In genomic region chr2:111219285-111219684, GRCh38 we compare ENCODE assay signal across 9 cellular contexts.
DNase-seq lines count a peak whose midpoint lies in the region; ATAC-seq and TF ChIP-seq lines count a peak whose summit lies in the region.
"Had no signal": no experiment of that assay in that cellular context is flagged by ENCODE, and none has a peak within 500 bp of the region (broad histone marks: within the 10 kb centered on the region; RNA-seq: fewer than 3 reads in every experiment).

No MANE protein-coding gene starts in this region.

- no peaks in the 10 kb centered on the region for H3K27me3 ChIP-seq in stomach

- no peaks in the 10 kb centered on the region for H3K36me3 ChIP-seq in stomach

- POLR2A ChIA-PET in GM10248 (lab: Yijun Ruan, JAX) = no interaction called here

- H3K4me3 ChIP-seq in stomach = no peak overlapping the region

- ATAC-seq in GM21367 (IDR thresholded peaks at IDR 0.05; ENCODE audit: unreplicated experiment) (peak; percentile 79), HG03342 (IDR thresholded peaks at IDR 0.05; ENCODE audit: unreplicated experiment) (peak; percentile 83)

- H3K9me3 ChIP-seq in stomach = peaks cover 0 to 9% (median 0%) of the 10 kb centered on the region in 4 donors

- H3K4me1 ChIP-seq in stomach = no peaks in the 10 kb centered on the region

- no peak for TF ChIP-seq CTCF in GM10248 (IDR thresholded peaks at IDR 0.05; ENCODE audit: control extremely low read depth, extremely low read depth, low read depth, missing control alignments)
- no peak for TF ChIP-seq CTCF in stomach (IDR thresholded peaks at IDR 0.05)

- intact Hi-C loops in stomach (cut with DNase I; ENCODE audit: low total_unique reads) = no loop called here

- TF ChIP-seq EP300 in stomach (IDR thresholded peaks at IDR 0.05) = no peak

- DNase-seq in GM10248 (ENCODE audit: extremely low spot score) (peak; percentile 66), astrocyte of the hippocampus (ENCODE audit: low read depth, low spot score) (peak; percentile 88), DMS 273 (lab: John Stamatoyannopoulos, UW; ENCODE audit: unreplicated experiment) (no peak), NCI-H748 (lab: John Stamatoyannopoulos, UW; ENCODE audit: unreplicated experiment) (no peak), stomach (no peak), NCI-H128 (lab: John Stamatoyannopoulos, UW; ENCODE audit: unreplicated experiment) (no peak)

- WGBS in stomach, 5 donors = 63 to 73% (median 71%) methylated on average over 6 of the region's 6 CpGs

- no peak for TF ChIP-seq POLR2A in stomach (IDR thresholded peaks at IDR 0.05)

- H3K27ac ChIP-seq in stomach = no peak overlapping the region
- H3K27ac ChIP-seq: C4-2B had no signal

- CTCF ChIA-PET in GM10248 (lab: Yijun Ruan, JAX) = interaction anchor here (1.0 to 2.6 kb wide), 2 partner anchors 11 to 14 kb away, joined by 3 to 10 read pairs; no protein-coding TSS in a partner anchor

Comparison
In these comparisons a context has a peak if more than half of its experiments do, and no peak if none do; other contexts are left out.
1. DNase-seq: peak in GM10248 (single experiment) and astrocyte of the hippocampus (single experiment); none in DMS 273 (single experiment), NCI-H748 (single experiment), stomach (single experiment) and NCI-H128 (single experiment).